18 cellular contexts compared by ENCODE assay signal in the genomic region with DNA sequence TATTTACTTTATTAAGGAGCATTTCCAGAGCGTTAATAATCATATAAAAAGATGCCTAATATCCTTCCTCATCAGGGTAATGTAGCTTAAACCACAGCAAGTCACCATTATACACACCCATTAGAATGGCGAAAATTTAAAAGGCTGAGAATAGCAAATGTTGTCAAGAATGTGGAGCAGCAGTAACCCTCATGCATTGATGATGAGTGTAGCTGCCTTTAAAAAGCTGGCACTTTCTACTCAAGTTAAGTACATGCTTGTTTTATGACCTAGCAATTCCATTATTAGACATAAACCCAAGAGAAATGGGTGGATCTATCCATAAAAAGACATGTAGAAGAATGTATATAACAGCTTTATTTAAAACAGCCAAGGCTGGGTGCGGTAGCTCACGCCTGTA.
DNase-seq lines count a peak whose midpoint lies in the region; ATAC-seq and TF ChIP-seq lines count a peak whose summit lies in the region.
"Had no signal": no experiment of that assay in that cellular context is flagged by ENCODE, and none has a peak within 500 bp of the region (broad histone marks: within the 10 kb centered on the region; RNA-seq: fewer than 3 reads in every experiment).

No MANE protein-coding gene starts in this region.

- WGBS in GM23248 (ENCODE audit: low coverage in 1 of 2, low lambda C conversion rate in 2 of 2, missing lambda C conversion rate in 2 of 2), 2 experiments: 98% methylated on average over 4 of the region's 4 CpGs

- H3K4me2 ChIP-seq in GM23248 (ENCODE audit: unreplicated experiment): no peak overlapping the region
- H3K4me2 ChIP-seq in PC-3 (ENCODE audit: low read length): no peak overlapping the region

- H3K4me3 ChIP-seq in GM23248 (no peak overlapping the region), PC-3 (ENCODE audit: low read length) (no peak overlapping the region)
- H3K4me3 ChIP-seq: HAP-1, SJSA1 had no signal

- no TSS peak for BruUV-seq in PC-3 (replicated peaks; lab: Mats Ljungman, UMichigan)

- intact Hi-C loops in left colon (cut with DNase I, micrococcal nuclease) (no loop called here), PC-3 (cut with micrococcal nuclease) (no loop called here)

- peak overlapping the region; percentile 71 for H3K27ac Mint-ChIP-seq in chondrocyte (ENCODE audit: unreplicated experiment)
- H3K27ac Mint-ChIP-seq in activated naive CD4-positive, alpha-beta T cell treated with anti-CD3 and anti-CD28 coated beads, Interleukin-2, amount 50 U/mL, for 72 hours: peak overlapping the region in 1 of 2 donors; percentile 36
- no peak overlapping the region for H3K27ac Mint-ChIP-seq in glutamatergic neuron (ENCODE audit: unreplicated experiment)

- H3K27me3 Mint-ChIP-seq in chondrocyte (ENCODE audit: low read depth) (no peaks in the 10 kb centered on the region), glutamatergic neuron (ENCODE audit: unreplicated experiment) (peaks cover 2% of the 10 kb centered on the region)

- no peak overlapping the region for H3K27ac ChIP-seq in GM23248
- H3K27ac ChIP-seq in PC-3 (ENCODE audit: low read length): no peak overlapping the region
- H3K27ac ChIP-seq: SJSA1 had no signal

- H3K4me1 Mint-ChIP-seq in chondrocyte (ENCODE audit: low read depth) (peaks cover 31% of the 10 kb centered on the region), glutamatergic neuron (ENCODE audit: low read depth, unreplicated experiment) (no peaks in the 10 kb centered on the region)

- H3K4me1 ChIP-seq in GM23248 (ENCODE audit: insufficient read depth): peaks cover 23% of the 10 kb centered on the region
- H3K4me1 ChIP-seq in PC-3 (ENCODE audit: insufficient read depth, low read length): peaks cover 9% of the 10 kb centered on the region
- H3K4me1 ChIP-seq: BE2C had no signal

- H3K79me2 ChIP-seq in GM23248 (ENCODE audit: insufficient read depth) (0 out of 2 replicates have a peak, but pooled peaks cover 9% of the 10 kb centered on the region), PC-3 (ENCODE audit: low read length) (no peaks in the 10 kb centered on the region)

- no peaks in the 10 kb centered on the region for H3K9me2 ChIP-seq in GM23248 (ENCODE audit: insufficient read depth)
- no peaks in the 10 kb centered on the region for H3K9me2 ChIP-seq in PC-3 (replicated peaks; ENCODE audit: low read length)

- no peak overlapping the region for H3K9ac ChIP-seq in GM23248
- no peak overlapping the region for H3K9ac ChIP-seq in PC-3 (ENCODE audit: low read length)

- H3K36me3 Mint-ChIP-seq in chondrocyte (ENCODE audit: low read depth): peaks cover 8% of the 10 kb centered on the region
- no peaks in the 10 kb centered on the region for H3K36me3 Mint-ChIP-seq in activated naive CD4-positive, alpha-beta T cell treated with anti-CD3 and anti-CD28 coated beads, Interleukin-2, amount 50 U/mL, for 72 hours
- H3K36me3 Mint-ChIP-seq in glutamatergic neuron (ENCODE audit: unreplicated experiment): no peaks in the 10 kb centered on the region

- POLR2A ChIA-PET in PC-3 (lab: Charles Lee; ENCODE audit: unreplicated experiment): no interaction called here

- no peaks in the 10 kb centered on the region for H3K36me3 ChIP-seq in GM23248 (ENCODE audit: low read depth)
- H3K36me3 ChIP-seq in PC-3 (ENCODE audit: low read depth, low read length): 0 out of 2 replicates have a peak, but pooled peaks cover 3% of the 10 kb centered on the region
- H3K36me3 ChIP-seq: BE2C, HAP-1 had no signal

- H3K9me3 Mint-ChIP-seq in chondrocyte (ENCODE audit: low read depth) (peaks cover 10% of the 10 kb centered on the region), glutamatergic neuron (ENCODE audit: unreplicated experiment) (peaks cover 1% of the 10 kb centered on the region)
- H3K9me3 Mint-ChIP-seq in activated naive CD4-positive, alpha-beta T cell treated with anti-CD3 and anti-CD28 coated beads, Interleukin-2, amount 50 U/mL, for 72 hours: no peaks in the 10 kb centered on the region

- in situ Hi-C loops in GM23248 (cut with MboI): no loop called here

- no peaks in the 10 kb centered on the region for H3K9me3 ChIP-seq in GM23248 (ENCODE audit: low read depth)
- H3K9me3 ChIP-seq in PC-3 (ENCODE audit: low read length): no peaks in the 10 kb centered on the region
- H3K9me3 ChIP-seq: BE2C, HAP-1, SJSA1 had no signal

- ATAC-seq in left colon: peak; percentile 20
- ATAC-seq in activated naive CD4-positive, alpha-beta T cell treated with anti-CD3 and anti-CD28 coated beads, Interleukin-2, amount 50 U/mL, for 72 hours: no peak
- ATAC-seq in HG02938 (IDR thresholded peaks at IDR 0.05; ENCODE audit: unreplicated experiment): no peak
- no peak for ATAC-seq in PC-3
- ATAC-seq: Right ventricle myocardium inferior had no signal

- no peaks in the 10 kb centered on the region for H3K27me3 ChIP-seq in GM23248 (replicated peaks; ENCODE audit: insufficient read depth)
- H3K27me3 ChIP-seq in PC-3 (ENCODE audit: low read length): no peaks in the 10 kb centered on the region
- H3K27me3 ChIP-seq: BE2C, SJSA1 had no signal

- H3F3A ChIP-seq in GM23248 (ENCODE audit: insufficient read depth) (peaks cover 24% of the 10 kb centered on the region), PC-3 (ENCODE audit: low read length, unreplicated experiment) (no peaks in the 10 kb centered on the region)

- TF ChIP-seq CTCF in chondrocyte (IDR thresholded peaks at IDR 0.05) (no peak), glutamatergic neuron (IDR thresholded peaks at IDR 0.05; ENCODE audit: partially characterized antibody, unreplicated experiment) (no peak), PC-3 (conservative IDR thresholded peaks at IDR 0.05; ENCODE audit: low read depth, low read length) (no peak)

- no peak overlapping the region for H2AFZ ChIP-seq in GM23248
- no peak overlapping the region for H2AFZ ChIP-seq in PC-3 (ENCODE audit: low read length)

- CTCF ChIA-PET in PC-3 (lab: Charles Lee): no interaction called here

- DNase-seq in AG08395 (ENCODE audit: low spot score) (peak; percentile 18), GM23248 (peak; percentile 36), chondrocyte (ENCODE audit: low spot score) (no peak), left colon (no peak), glutamatergic neuron (no peak), PC-3 (no peak)
- no peak for DNase-seq in activated naive CD4-positive, alpha-beta T cell treated with anti-CD3 and anti-CD28 coated beads, Interleukin-2, amount 50 U/mL, for 72 hours (ENCODE audit: low spot score in 2 of 2)
- DNase-seq: BE2C, Kasumi-1, NCI-H1694 treated with DMSO at 0.1 percent for 48 hours, NCI-H2081 treated with DMSO at 0.1 percent for 48 hours, NCI-H2171 treated with DMSO at 0.1 percent for 48 hours, NCI-H524 treated with DMSO at 0.1 percent for 48 hours, OCI-M1 had no signal

- H4K20me1 ChIP-seq in GM23248 (ENCODE audit: insufficient read depth): no peaks in the 10 kb centered on the region
- no peaks in the 10 kb centered on the region for H4K20me1 ChIP-seq in PC-3 (ENCODE audit: low read length)

- H3K4me3 Mint-ChIP-seq in chondrocyte (ENCODE audit: unreplicated experiment): no peak overlapping the region
- H3K4me3 Mint-ChIP-seq in glutamatergic neuron (ENCODE audit: unreplicated experiment): no peak overlapping the region

Comparison
In these comparisons a context has a peak if more than half of its experiments do, and no peak if none do; other contexts are left out.
1. DNase-seq: peak in AG08395 (single experiment) and GM23248 (single experiment); none in chondrocyte (single experiment), left colon (0 of 2), activated naive CD4-positive, alpha-beta T cell treated with anti-CD3 and anti-CD28 coated beads, Interleukin-2, amount 50 U/mL, for 72 hours (0 of 2), glutamatergic neuron (single experiment) and PC-3 (single experiment).